In the genomic region with DNA sequence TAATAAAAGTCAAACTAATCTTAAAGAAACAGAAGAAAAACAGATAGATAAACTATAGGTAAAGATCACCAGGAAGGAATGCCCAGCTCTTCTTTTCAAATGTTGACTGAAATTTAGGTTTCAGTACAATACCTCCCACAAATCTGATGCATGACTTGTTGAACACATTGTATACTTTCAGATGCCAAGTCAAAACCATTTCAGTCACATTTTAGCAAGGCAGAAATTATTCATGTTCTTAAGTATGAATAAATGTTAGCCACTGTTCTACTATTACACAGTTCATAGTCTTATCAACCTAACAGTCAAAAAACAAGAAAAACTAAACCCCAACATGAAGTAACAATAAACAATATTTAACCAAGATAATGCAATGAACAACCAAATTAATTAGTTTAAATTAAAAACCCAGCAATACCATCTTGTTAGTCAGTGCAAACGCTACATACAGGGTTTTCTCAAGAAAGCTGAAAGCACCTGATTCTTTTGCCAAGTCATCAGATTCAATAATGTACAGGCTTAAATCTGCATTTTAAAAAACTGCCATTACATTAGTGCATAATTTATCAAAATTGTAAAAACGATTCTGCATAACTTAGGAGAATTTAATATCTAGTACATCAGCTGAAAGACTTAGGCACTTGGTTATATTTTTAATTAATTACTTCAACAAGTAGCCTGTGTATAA, we compare ENCODE assay signal across 1 cellular context.
TF ChIP-seq lines count a peak whose summit lies in the region.

No MANE protein-coding gene starts in this region.

TF ChIP-seq in H1, 55 proteins besides CTCF, POLR2A, EP300 and RAD21:
- TF ChIP-seq MAFK (IDR thresholded peaks at IDR 0.05; ENCODE audit: low read depth, low read length) (0 out of 2 replicates have a peak, but pooled peaks have one; percentile 8), CREB1 (IDR thresholded peaks at IDR 0.05) (no peak), KDM4A (IDR thresholded peaks at IDR 0.05; ENCODE audit: low read depth, low read length, severe bottlenecking) (no peak), SP1 (IDR thresholded peaks at IDR 0.05; ENCODE audit: low read depth, low read length) (no peak), CBX8 (IDR thresholded peaks at IDR 0.05; ENCODE audit: borderline replicate concordance, low read depth, low read length) (no peak), YY1 (IDR thresholded peaks at IDR 0.05; ENCODE audit: low read depth, low read length) (no peak), ASH2L (IDR thresholded peaks at IDR 0.05; ENCODE audit: low read length) (no peak), GTF2F1 (IDR thresholded peaks at IDR 0.05; ENCODE audit: borderline replicate concordance, low read depth, low read length) (no peak)
- TF ChIP-seq, protein P1, sequence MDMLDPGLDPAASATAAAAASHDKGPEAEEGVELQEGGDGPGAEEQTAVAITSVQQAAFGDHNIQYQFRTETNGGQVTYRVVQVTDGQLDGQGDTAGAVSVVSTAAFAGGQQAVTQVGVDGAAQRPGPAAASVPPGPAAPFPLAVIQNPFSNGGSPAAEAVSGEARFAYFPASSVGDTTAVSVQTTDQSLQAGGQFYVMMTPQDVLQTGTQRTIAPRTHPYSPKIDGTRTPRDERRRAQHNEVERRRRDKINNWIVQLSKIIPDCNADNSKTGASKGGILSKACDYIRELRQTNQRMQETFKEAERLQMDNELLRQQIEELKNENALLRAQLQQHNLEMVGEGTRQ (IDR thresholded peaks at IDR 0.05; ENCODE audit: low read length): no peak
